Comparison of ENCODE assay signal across 14 cellular contexts in the genomic region with DNA sequence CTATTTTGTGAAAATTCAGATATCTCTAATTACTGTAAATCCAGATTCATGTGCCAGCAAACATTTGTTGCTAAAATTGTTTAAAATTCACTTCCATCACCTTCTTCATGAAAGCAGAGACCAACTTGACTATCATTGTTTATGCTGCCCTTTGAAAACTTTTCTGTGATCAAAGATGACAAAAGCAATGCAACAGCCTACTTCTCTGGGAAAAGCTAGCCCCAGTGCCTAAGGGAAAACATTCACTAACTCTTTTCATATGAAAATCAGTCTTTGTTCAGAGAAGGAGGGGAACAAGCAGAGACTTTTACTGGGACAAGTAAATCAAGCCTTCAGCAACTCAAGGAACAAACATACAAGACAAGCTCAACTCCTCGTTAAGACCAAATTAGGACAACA.
DNase-seq lines count a peak whose midpoint lies in the region; ATAC-seq, FAIRE-seq and TF ChIP-seq lines count a peak whose summit lies in the region.
"Had no signal": no experiment of that assay in that cellular context is flagged by ENCODE, and none has a peak within 500 bp of the region (broad histone marks: within the 10 kb centered on the region; RNA-seq: fewer than 3 reads in every experiment).

No MANE protein-coding gene starts in this region.

- no peaks in the 10 kb centered on the region for H3K9me1 ChIP-seq in keratinocyte (ENCODE audit: control insufficient read depth, extremely low read depth, insufficient read depth, low read length)

- TF ChIP-seq CTCF in keratinocyte (optimal IDR thresholded peaks at IDR 0.05 in 1 of 3, IDR thresholded peaks at IDR 0.05 in 1 of 3, conservative IDR thresholded peaks at IDR 0.05 in 1 of 3; ENCODE audit: extremely low read depth in 1 of 3, insufficient read depth in 2 of 3, low read length in 3 of 3) = no peak
- TF ChIP-seq CTCF in tibial nerve (IDR thresholded peaks at IDR 0.05) = no peak
- no peak for TF ChIP-seq CTCF in osteoblast (IDR thresholded peaks at IDR 0.05; ENCODE audit: extremely low read depth, low read depth, low read length)
- no peak for TF ChIP-seq CTCF in psoas muscle (IDR thresholded peaks at IDR 0.05)

- H3K4me3 ChIP-seq in HUES6 (ENCODE audit: low read depth, low read length) (no peak overlapping the region), keratinocyte (ENCODE audit: control insufficient read depth in 2 of 3, extremely low read depth in 1 of 3, insufficient read depth in 2 of 3, low read depth in 1 of 3, low read length in 3 of 3) (no peak overlapping the region), tibial nerve (peak overlapping the region in 1 of 4 donors; percentile 27), osteoblast (ENCODE audit: insufficient read depth, low read length) (no peak overlapping the region), psoas muscle (no peak overlapping the region)
- H3K4me3 ChIP-seq: ovary had no signal

- H2AFZ ChIP-seq in keratinocyte (ENCODE audit: control insufficient read depth, low read length) = peak overlapping the region; percentile 85
- no peak overlapping the region for H2AFZ ChIP-seq in osteoblast (ENCODE audit: low read length)

- FAIRE-seq in keratinocyte (lab: Jason Lieb, UNC) = no peak

- peak in 1 of 2 donors; percentile 41 for TF ChIP-seq EP300 in tibial nerve (IDR thresholded peaks at IDR 0.05)

- DNase-seq in keratinocyte (ENCODE audit: low read depth, low spot score) (no peak), tibial nerve (ENCODE audit: low spot score in 2 of 2) (no peak), osteoblast (ENCODE audit: insufficient read length, low spot score, missing footprints) (no peak), psoas muscle (no peak), DMS153 (lab: John Stamatoyannopoulos, UW) (no peak)
- DNase-seq: activated effector memory CD4-positive, alpha-beta T cell treated with Interleukin-2 at 50 U/mL for 16 hours; DND-41; NCI-H226; ovary; stimulated activated naive CD4-positive, alpha-beta T cell treated with Interleukin-2 at 50 U/mL for 16 hours had no signal

- WGBS in tibial nerve, 2 donors = 46 to 52% methylated on average over 1 of the region's 1 CpG
- WGBS in psoas muscle, 3 donors = 60 to 69% (median 62%) methylated on average over 1 of the region's 1 CpG

- dilution Hi-C loops in keratinocyte (cut with MboI; ENCODE audit: extremely low pct_ligation_motif_present, low sequenced_read_pairs) = no loop called here

- H3K27ac ChIP-seq in HUES6 (ENCODE audit: low read depth, low read length) (peak overlapping the region; percentile 90), cingulate gyrus (ENCODE audit: low read depth, low read length) (peak overlapping the region; percentile 42), keratinocyte (ENCODE audit: control insufficient read depth, insufficient read depth, low read length) (no peak overlapping the region), tibial nerve (peak overlapping the region; percentile 43 to 86 (median 64)), osteoblast (ENCODE audit: low read depth, low read length) (no peak overlapping the region), psoas muscle (no peak overlapping the region)
- H3K27ac ChIP-seq: KMS-11, ovary had no signal

- no peaks in the 10 kb centered on the region for H3K79me2 ChIP-seq in keratinocyte (ENCODE audit: control insufficient read depth, insufficient read depth, low read length)
- H3K79me2 ChIP-seq in osteoblast (ENCODE audit: insufficient read depth, low read length) = no peaks in the 10 kb centered on the region

- H3K4me2 ChIP-seq in keratinocyte (ENCODE audit: control insufficient read depth, extremely low read depth, insufficient read depth, low read depth, low read length) (peak overlapping the region; percentile 15), osteoblast (ENCODE audit: insufficient read depth, low read length) (no peak overlapping the region)
- H3K4me2 ChIP-seq: KMS-11 had no signal

- TF ChIP-seq POLR2A in tibial nerve (IDR thresholded peaks at IDR 0.05) = no peak

- peaks cover 49% of the 10 kb centered on the region for H3K4me1 ChIP-seq in HUES6 (ENCODE audit: control insufficient read depth, insufficient read depth, low read length)
- peaks cover 5% of the 10 kb centered on the region for H3K4me1 ChIP-seq in keratinocyte (ENCODE audit: control insufficient read depth, extremely low read depth, insufficient read depth, low read length)
- peaks cover 0 to 11% (median 2%) of the 10 kb centered on the region in 4 donors for H3K4me1 ChIP-seq in tibial nerve
- no peaks in the 10 kb centered on the region for H3K4me1 ChIP-seq in osteoblast (ENCODE audit: insufficient read depth, low read length)
- H3K4me1 ChIP-seq in psoas muscle = no peaks in the 10 kb centered on the region

- H3K9ac ChIP-seq in HUES6 (ENCODE audit: low read length) = peak overlapping the region; percentile 34
- H3K9ac ChIP-seq in keratinocyte (ENCODE audit: control insufficient read depth, extremely low read depth, insufficient read depth, low read length) = no peak overlapping the region
- H3K9ac ChIP-seq: KMS-11 had no signal

- intact Hi-C loops in psoas muscle (cut with DNase I) = no loop called here

- H3K36me3 ChIP-seq in HUES6 (ENCODE audit: control insufficient read depth, insufficient read depth, low read length) (no peaks in the 10 kb centered on the region; the same call in 1 of the 2 replicates), keratinocyte (ENCODE audit: control insufficient read depth in 2 of 2, extremely low read depth in 1 of 2, insufficient read depth in 2 of 2, low read length in 2 of 2) (no peaks in the 10 kb centered on the region), tibial nerve (no peaks in the 10 kb centered on the region), osteoblast (ENCODE audit: insufficient read depth, low read length) (no peaks in the 10 kb centered on the region), psoas muscle (ENCODE audit: insufficient read depth in 1 of 2, low read depth in 1 of 2) (no peaks in the 10 kb centered on the region)
- H3K36me3 ChIP-seq: ovary had no signal

- H3K27me3 ChIP-seq in HUES6 (ENCODE audit: control insufficient read depth, insufficient read depth, low read length) (no peaks in the 10 kb centered on the region), keratinocyte (ENCODE audit: control insufficient read depth, extremely low read depth, insufficient read depth, low read length) (no peaks in the 10 kb centered on the region), tibial nerve (no peaks in the 10 kb centered on the region), osteoblast (ENCODE audit: insufficient read depth, low read length) (no peaks in the 10 kb centered on the region), psoas muscle (ENCODE audit: insufficient read depth in 3 of 3, low read length in 2 of 3) (no peaks in the 10 kb centered on the region)
- H3K27me3 ChIP-seq: ovary had no signal

- H4K20me1 ChIP-seq in keratinocyte (ENCODE audit: control insufficient read depth, extremely low read depth, insufficient read depth, low read length) = no peaks in the 10 kb centered on the region
- H4K20me1 ChIP-seq in osteoblast (ENCODE audit: insufficient read depth, low read length) = no peaks in the 10 kb centered on the region

- no peak for ATAC-seq in psoas muscle
- ATAC-seq: HCT116 had no signal

- H3K9me3 ChIP-seq in HUES6 (ENCODE audit: control insufficient read depth, insufficient read depth, low read depth, low read length) = peaks cover 6% of the 10 kb centered on the region; the same call in 1 of the 2 replicates
- H3K9me3 ChIP-seq in keratinocyte (ENCODE audit: control insufficient read depth, low read depth, low read length) = no peaks in the 10 kb centered on the region
- H3K9me3 ChIP-seq in tibial nerve = peaks cover 0 to 7% (median 0%) of the 10 kb centered on the region in 4 donors
- H3K9me3 ChIP-seq in osteoblast (ENCODE audit: low read depth, low read length) = peaks cover 2% of the 10 kb centered on the region
- H3K9me3 ChIP-seq in psoas muscle = no peaks in the 10 kb centered on the region
- H3K9me3 ChIP-seq: ovary had no signal

Comparison
In these comparisons a context has a peak if more than half of its experiments do, and no peak if none do; other contexts are left out.
1. H3K27ac ChIP-seq: peak in HUES6 (single experiment), cingulate gyrus (single experiment) and tibial nerve (4 of 4); none in keratinocyte (single experiment), osteoblast (single experiment) and psoas muscle (single experiment).